ENCODE assay signal across 24 cellular contexts in the genomic region with DNA sequence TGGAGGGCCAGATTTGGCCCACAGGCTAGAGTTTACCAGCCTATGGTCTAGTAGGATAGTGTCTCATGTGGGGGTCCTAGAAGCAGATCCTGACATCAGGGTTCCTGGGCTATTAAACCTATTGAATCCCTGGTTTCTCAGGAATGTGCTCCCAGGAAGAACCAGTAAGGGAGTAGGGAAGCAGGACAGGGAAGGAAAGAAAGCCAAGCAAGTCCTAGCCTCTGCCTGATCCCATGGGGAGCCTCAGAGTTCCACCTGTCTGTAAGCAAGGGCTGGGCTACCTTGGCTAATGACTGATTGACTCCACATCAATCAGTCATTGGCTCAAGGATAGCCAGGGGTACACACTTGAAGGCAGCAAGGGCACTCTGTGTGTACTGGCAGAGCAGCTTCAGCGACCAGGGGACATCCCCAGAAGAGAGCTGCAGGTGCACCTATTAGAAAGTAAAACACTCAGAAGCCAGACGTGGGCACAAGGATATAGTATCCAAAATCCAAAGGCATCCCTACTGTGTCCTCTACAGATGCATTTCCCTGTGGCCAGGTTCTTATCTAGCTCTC.
"Had no signal": no experiment of that assay in that cellular context is flagged by ENCODE, and none has a peak within 500 bp of the region (broad histone marks: within the 10 kb centered on the region; RNA-seq: fewer than 3 reads in every experiment).

No MANE protein-coding gene starts in this region.

- H3K4me2 ChIP-seq: SK-N-SH had no signal

- H3K4me1 ChIP-seq: Peyer's patch, SJCRH30 had no signal

- H3K9me3 ChIP-seq: Peyer's patch, SJCRH30, SK-N-SH had no signal

- H3K27ac ChIP-seq: brain microvascular endothelial cell, Peyer's patch, RWPE1, SJCRH30, VCaP had no signal

- H3K9ac ChIP-seq: SK-N-SH had no signal

- H3K4me3 ChIP-seq: Peyer's patch, SJCRH30 had no signal

- H3K27me3 ChIP-seq: brain microvascular endothelial cell, Peyer's patch had no signal

- DNase-seq: activated CD4-positive, alpha-beta T cell treated with anti-CD3 and anti-CD28 coated beads for 36 hours; activated CD8-positive, alpha-beta memory T cell treated with anti-CD3 and anti-CD28 coated beads, Interleukin-2, amount 50 U/mL, for 4 hours; activated CD8-positive, alpha-beta T cell treated with anti-CD3 and anti-CD28 coated beads for 36 hours; activated gamma-delta T cell treated with Interleukin-2 at 50 U/mL for 16 hours; activated naive CD4-positive, alpha-beta T cell treated with anti-CD3 and anti-CD28 coated beads, Interleukin-2, amount 10 ng/mL, durations not matched to agents 7 days and 5 days; activated naive CD8-positive, alpha-beta T cell treated with anti-CD3 and anti-CD28 coated beads for 36 hours; activated T-cell treated with anti-CD3 and anti-CD28 coated beads, Interleukin-2, amount 50 U/mL, for 72 hours; brain microvascular endothelial cell; Kasumi-1; KBM-7; NCI-H1105 treated with DMSO at 0.1 percent for 48 hours; NCI-H1436 treated with DMSO at 0.1 percent for 48 hours; NCI-H187; NCI-H2171; NCI-H226; NCI-H526; NCI-H82; Peyer's patch; Right ventricle myocardium superior; SJCRH30; SK-N-SH; T-helper 1 cell had no signal

- H3K36me3 ChIP-seq: brain microvascular endothelial cell, Peyer's patch, SJCRH30 had no signal

- ATAC-seq: activated CD4-positive, alpha-beta T cell treated with anti-CD3 and anti-CD28 coated beads for 36 hours; activated CD8-positive, alpha-beta T cell treated with anti-CD3 and anti-CD28 coated beads for 36 hours; activated T-cell treated with anti-CD3 and anti-CD28 coated beads, Interleukin-2, amount 50 U/mL, for 72 hours had no signal
